18 cellular contexts compared by ENCODE assay signal in the genomic region with DNA sequence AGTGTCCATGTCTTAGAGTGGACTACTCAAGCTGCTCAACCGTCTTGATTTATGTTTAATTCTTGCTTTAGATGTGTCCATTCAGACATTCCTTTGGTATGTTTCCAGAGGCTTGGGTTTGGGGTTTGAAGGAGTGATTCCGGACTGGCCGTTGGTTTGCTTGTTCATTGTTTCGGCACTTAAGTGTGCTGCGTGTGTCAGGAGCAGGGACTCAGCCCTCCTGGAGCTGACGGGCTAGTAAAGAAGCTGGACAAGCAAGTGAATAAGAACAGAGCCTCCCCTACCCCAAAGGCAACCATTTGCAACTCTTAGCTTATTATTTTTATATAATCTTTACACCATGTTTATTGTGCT.
DNase-seq lines count a peak whose midpoint lies in the region; ATAC-seq and TF ChIP-seq lines count a peak whose summit lies in the region.
"Had no signal": no experiment of that assay in that cellular context is flagged by ENCODE, and none has a peak within 500 bp of the region (broad histone marks: within the 10 kb centered on the region; RNA-seq: fewer than 3 reads in every experiment).

No MANE protein-coding gene starts in this region.

- no peak overlapping the region for H4K91ac ChIP-seq in IMR-90 (ENCODE audit: insufficient read depth, low read depth, low read length)

- H3K4me1 Mint-ChIP-seq in chondrocyte (ENCODE audit: low read depth) (peaks cover 29% of the 10 kb centered on the region), progenitor cell of endocrine pancreas (ENCODE audit: low read depth) (peaks cover 2% of the 10 kb centered on the region)

- peaks cover 6 to 21% of the 10 kb centered on the region in 2 experiments for H3K79me1 ChIP-seq in IMR-90 (ENCODE audit: low read depth in 1 of 2, low read length in 2 of 2)

- 0 out of 2 replicates have a peak overlapping the region, but pooled peaks have one; percentile 8 for H3K4ac ChIP-seq in IMR-90 (ENCODE audit: low read depth, low read length)

- no peak overlapping the region for H2BK5ac ChIP-seq in IMR-90 (ENCODE audit: low read depth, low read length, poor library complexity, severe bottlenecking)

- WGBS in IMR-90 (ENCODE audit: extremely low coverage in 2 of 2, insufficient read length in 1 of 2), 2 experiments: 20% methylated on average over 1 of the region's 6 CpGs; no CpG with 5 or more reads in 1 of the 2 experiments

- H2AFZ ChIP-seq in IMR-90 (replicated peaks; ENCODE audit: low read length, poor library complexity): no peak overlapping the region

- H3K4me3 ChIP-seq in IMR-90 (ENCODE audit: insufficient read depth, low read depth, low read length): no peak overlapping the region
- H3K4me3 ChIP-seq: GM12878, K562 had no signal

- H4K8ac ChIP-seq in IMR-90 (ENCODE audit: low read depth in 2 of 2, low read length in 2 of 2): peak overlapping the region in 1 of 2 experiments; percentile 34; a peak in 2 of 4 replicates

- BruUV-seq in IMR-90 (replicated peaks; lab: Mats Ljungman, UMichigan): no TSS peak

- H3K23ac ChIP-seq in IMR-90 (ENCODE audit: low read depth, low read length): 0 out of 2 replicates have a peak overlapping the region, but pooled peaks have one; percentile 6

- H3K27me3 Mint-ChIP-seq in chondrocyte (ENCODE audit: low read depth) (no peaks in the 10 kb centered on the region), progenitor cell of endocrine pancreas (no peaks in the 10 kb centered on the region)

- peaks cover 12% of the 10 kb centered on the region; the same call in 1 of the 2 replicates for H4K20me1 ChIP-seq in IMR-90 (ENCODE audit: insufficient read depth, low read length)

- no peak overlapping the region for H2AK5ac ChIP-seq in IMR-90 (ENCODE audit: low read depth, low read length)

- H3K9me1 ChIP-seq in IMR-90 (ENCODE audit: insufficient read depth, low read length): peaks cover 28% of the 10 kb centered on the region

- H3K9me3 Mint-ChIP-seq in chondrocyte (ENCODE audit: low read depth): peaks cover 9% of the 10 kb centered on the region
- peaks cover 6% of the 10 kb centered on the region for H3K9me3 Mint-ChIP-seq in progenitor cell of endocrine pancreas (ENCODE audit: low read depth)

- H3K27me3 ChIP-seq in IMR-90 (ENCODE audit: control insufficient read depth, insufficient read depth, low read length): no peaks in the 10 kb centered on the region

- ATAC-seq in IMR-90 (ENCODE audit: low read depth): peak; percentile 54; the same call in 1 of the 2 replicates
- ATAC-seq in HG02981 (IDR thresholded peaks at IDR 0.05; ENCODE audit: unreplicated experiment): no peak
- ATAC-seq in GM18520 (IDR thresholded peaks at IDR 0.05; ENCODE audit: unreplicated experiment): no peak
- ATAC-seq: HCT116, Panc1 had no signal

- H2AK9ac ChIP-seq in IMR-90 (replicated peaks; ENCODE audit: low read depth, low read length, poor library complexity): no peak overlapping the region

- H2BK20ac ChIP-seq in IMR-90 (ENCODE audit: low read depth, low read length): no peak overlapping the region

- TF ChIP-seq CTCF in C4-2B (conservative IDR thresholded peaks at IDR 0.05): no peak
- no peak for TF ChIP-seq CTCF in IMR-90 (conservative IDR thresholded peaks at IDR 0.05; ENCODE audit: low read depth, low read length)
- TF ChIP-seq CTCF in chondrocyte (IDR thresholded peaks at IDR 0.05): no peak
- TF ChIP-seq CTCF in progenitor cell of endocrine pancreas (IDR thresholded peaks at IDR 0.05; ENCODE audit: unreplicated experiment): no peak

- H3K4me1 ChIP-seq in IMR-90 (ENCODE audit: control insufficient read depth, insufficient read depth, low read length): peaks cover 22% of the 10 kb centered on the region

- H3K9ac ChIP-seq in IMR-90 (ENCODE audit: low read depth, low read length): no peak overlapping the region

- no peaks in the 10 kb centered on the region for H3K36me3 ChIP-seq in IMR-90 (ENCODE audit: control insufficient read depth, insufficient read depth, low read length)

- H2BK15ac ChIP-seq in IMR-90 (ENCODE audit: low read depth, low read length): no peak overlapping the region

- CTCF ChIA-PET in IMR-90 (lab: Yijun Ruan, JAX): interaction anchor here (1.2 kb wide), 1 partner anchor 104 kb away, joined by 4 read pairs; no protein-coding TSS in a partner anchor

- POLR2A ChIA-PET in IMR-90 (lab: Charles Lee; ENCODE audit: unreplicated experiment): no interaction called here

- in situ Hi-C loops in IMR-90 (cut with MboI; ENCODE audit: low sequenced_read_pairs): no loop called here

- no peak for TF ChIP-seq POLR2A in IMR-90 (IDR thresholded peaks at IDR 0.05; ENCODE audit: low read depth, low read length)

- TF ChIP-seq RAD21 in IMR-90 (IDR thresholded peaks at IDR 0.05; ENCODE audit: low read length): no peak

- H3K27ac Mint-ChIP-seq in chondrocyte (ENCODE audit: unreplicated experiment) (peak overlapping the region; percentile 97), progenitor cell of endocrine pancreas (no peak overlapping the region)

- no peak overlapping the region for H3K56ac ChIP-seq in IMR-90 (ENCODE audit: extremely low read depth, insufficient read depth, low read length)

- dilution Hi-C loops in IMR-90 (cut with HindIII; ENCODE audit: low sequenced_read_pairs, unreplicated experiment): no loop called here

- peak overlapping the region; percentile 11; the same call in 1 of the 2 replicates for H3K18ac ChIP-seq in IMR-90 (ENCODE audit: low read depth, low read length)

- H3K27ac ChIP-seq in C4-2B (peak overlapping the region; percentile 4), IMR-90 (ENCODE audit: insufficient read depth, low read length) (peak overlapping the region; percentile 2; the same call in 1 of the 2 replicates)

- intact Hi-C loops in IMR-90 (cut with micrococcal nuclease): no loop called here

- H3K9me3 ChIP-seq in IMR-90 (ENCODE audit: control insufficient read depth, insufficient read depth, low read length): peaks cover 6% of the 10 kb centered on the region; the same call in 1 of the 2 replicates

- no peak overlapping the region for H2BK120ac ChIP-seq in IMR-90 (ENCODE audit: low read depth, low read length)

- no peaks in the 10 kb centered on the region for H3K36me3 Mint-ChIP-seq in chondrocyte (ENCODE audit: low read depth)
- H3K36me3 Mint-ChIP-seq in progenitor cell of endocrine pancreas (ENCODE audit: insufficient read depth): peaks cover 3% of the 10 kb centered on the region

- H3K4me3 Mint-ChIP-seq in chondrocyte (ENCODE audit: unreplicated experiment) (no peak overlapping the region), progenitor cell of endocrine pancreas (ENCODE audit: low read depth) (no peak overlapping the region)

- no peak overlapping the region for H3K14ac ChIP-seq in IMR-90 (replicated peaks; ENCODE audit: low read depth, low read length)

- peak overlapping the region; percentile 4 for H3K4me2 ChIP-seq in IMR-90 (ENCODE audit: low read depth, low read length)

- H4K5ac ChIP-seq in IMR-90 (ENCODE audit: low read depth, low read length): no peak overlapping the region

- DNase-seq in IMR-90 (no peak), chondrocyte (ENCODE audit: low spot score) (no peak), progenitor cell of endocrine pancreas (ENCODE audit: low spot score, unreplicated experiment) (peak; percentile 5), foreskin melanocyte (no peak)
- DNase-seq: C1 segment of cervical spinal cord, COR-L47, DMS53, NCI-H1105, NCI-H1694 treated with DMSO at 0.1 percent for 48 hours, NCI-H446, Right ventricle myocardium superior had no signal

TF ChIP-seq in IMR-90, 13 proteins besides CTCF, POLR2A, EP300 and RAD21:
- TF ChIP-seq MXI1 (IDR thresholded peaks at IDR 0.05; ENCODE audit: borderline replicate concordance, low read depth, low read length) (no peak), RFX5 (IDR thresholded peaks at IDR 0.05; ENCODE audit: low read depth, low read length) (no peak), USF2 (IDR thresholded peaks at IDR 0.05; ENCODE audit: low read depth, low read length) (no peak), RCOR1 (IDR thresholded peaks at IDR 0.05; ENCODE audit: insufficient replicate concordance, low read length) (no peak), MAFK (IDR thresholded peaks at IDR 0.05; ENCODE audit: low read depth, low read length) (no peak), CEBPB (IDR thresholded peaks at IDR 0.05; ENCODE audit: low read depth, low read length) (no peak), NFE2L2 (IDR thresholded peaks at IDR 0.05; ENCODE audit: low read depth, low read length) (no peak), CHD1 (IDR thresholded peaks at IDR 0.05; ENCODE audit: low read depth, low read length) (no peak), FOS (IDR thresholded peaks at IDR 0.05; ENCODE audit: low read depth, low read length) (no peak), MAZ (IDR thresholded peaks at IDR 0.05; ENCODE audit: borderline replicate concordance, low read depth, low read length) (no peak)
- TF ChIP-seq, protein P1, sequence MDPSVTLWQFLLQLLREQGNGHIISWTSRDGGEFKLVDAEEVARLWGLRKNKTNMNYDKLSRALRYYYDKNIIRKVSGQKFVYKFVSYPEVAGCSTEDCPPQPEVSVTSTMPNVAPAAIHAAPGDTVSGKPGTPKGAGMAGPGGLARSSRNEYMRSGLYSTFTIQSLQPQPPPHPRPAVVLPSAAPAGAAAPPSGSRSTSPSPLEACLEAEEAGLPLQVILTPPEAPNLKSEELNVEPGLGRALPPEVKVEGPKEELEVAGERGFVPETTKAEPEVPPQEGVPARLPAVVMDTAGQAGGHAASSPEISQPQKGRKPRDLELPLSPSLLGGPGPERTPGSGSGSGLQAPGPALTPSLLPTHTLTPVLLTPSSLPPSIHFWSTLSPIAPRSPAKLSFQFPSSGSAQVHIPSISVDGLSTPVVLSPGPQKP (IDR thresholded peaks at IDR 0.05; ENCODE audit: borderline replicate concordance, low read depth, low read length): no peak
